8 cellular contexts compared by ENCODE assay signal in the genomic region with DNA sequence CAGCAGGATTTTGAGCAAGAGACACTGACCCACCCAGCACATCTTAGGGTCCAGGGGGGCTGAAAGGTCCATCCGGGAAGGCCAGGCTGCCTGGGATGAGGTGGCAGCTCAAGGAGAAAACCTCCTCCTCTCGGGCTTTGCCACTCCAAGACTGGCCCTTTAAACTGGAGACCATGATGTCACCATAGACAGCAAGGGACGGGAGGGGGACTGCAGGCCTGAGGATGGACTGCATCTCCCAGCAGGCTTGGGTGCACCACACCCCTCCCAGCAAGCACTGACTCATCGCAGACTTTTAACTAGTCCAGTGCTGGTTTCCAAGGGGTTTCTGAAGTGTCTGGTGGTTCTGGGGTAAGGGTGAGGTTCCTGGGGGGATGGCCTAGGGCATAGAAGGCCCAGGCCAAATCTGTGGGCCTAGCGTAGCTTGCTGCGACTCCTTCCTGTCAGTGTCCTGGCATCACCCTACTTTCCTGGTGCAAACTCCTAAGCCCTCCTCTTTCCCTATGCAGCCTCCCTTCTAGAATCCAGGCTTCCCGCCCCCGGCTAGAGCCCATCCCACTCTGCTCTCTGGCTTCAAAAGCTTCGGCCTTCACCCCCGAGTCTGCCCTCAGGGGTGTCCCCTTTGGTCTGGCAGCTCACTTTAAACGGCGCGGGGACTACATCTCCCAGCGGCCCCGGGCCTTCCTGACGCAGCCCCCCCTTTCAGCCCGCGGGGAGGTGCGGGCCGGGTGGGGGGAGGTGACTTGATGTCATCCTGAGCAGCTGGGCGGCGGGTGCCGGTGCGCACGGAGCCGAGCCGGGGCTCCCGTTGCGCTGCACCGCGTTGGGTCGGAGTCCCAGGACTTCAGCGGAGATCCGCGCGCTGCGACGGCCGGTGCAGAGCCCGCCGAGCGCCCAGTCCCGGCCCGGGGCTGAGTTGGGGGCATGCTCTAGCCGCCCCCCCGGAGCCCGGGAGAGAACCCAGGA. TPM values are rescaled to one million over a fixed set of nuclear protein-coding genes. Genes with fewer than 3 reads are reported as not detected.
DNase-seq lines count a peak whose midpoint lies in the region; ATAC-seq and TF ChIP-seq lines count a peak whose summit lies in the region.

A gene (plus strand): TSS at position 746 of the 966 bp plus-strand sequence. CDS start 1,046 bp downstream, outside the sequence.

- 3% methylated on average over 47 of the region's 47 CpGs for WGBS in thymus

- peak within 1 kb of the TSS; percentile 95 for H3K4me3 Mint-ChIP-seq in osteocyte (ENCODE audit: unreplicated experiment)

- H3K9me3 Mint-ChIP-seq in osteocyte (ENCODE audit: unreplicated experiment): no peaks in the 10 kb centered on the region

- ATAC-seq in HG02798 (IDR thresholded peaks at IDR 0.05; ENCODE audit: poor library complexity, unreplicated experiment) (peak; percentile 85), Right ventricle myocardium inferior (peak; percentile 97)

- peaks cover 8% of the 10 kb centered on the region for H3K36me3 Mint-ChIP-seq in osteocyte (ENCODE audit: unreplicated experiment)

- DNase-seq in GM10266 (ENCODE audit: extremely low spot score) (peak; percentile 97), NCI-H1417 treated with DMSO at 0.1 percent for 48 hours (lab: John Stamatoyannopoulos, UW) (peak; percentile 14), SW 1271 (lab: John Stamatoyannopoulos, UW) (peak; percentile 89 to 90), Right ventricle myocardium inferior (ENCODE audit: missing footprints) (peak; percentile 97), osteocyte (ENCODE audit: extremely low spot score, unreplicated experiment) (peak; percentile 94)
- DNase-seq in activated naive CD8-positive, alpha-beta T cell treated with anti-CD3 and anti-CD28 coated beads, Interleukin-2, amount 50 U/mL, for 16 hours (ENCODE audit: low read depth, low spot score): peak; percentile 82

- H3K27ac ChIP-seq in thymus (ENCODE audit: low read depth): peak within 1 kb of the TSS; percentile 48

- peak within 1 kb of the TSS; percentile 88 for H3K4me3 ChIP-seq in thymus (ENCODE audit: low read length)

- no peaks in the 10 kb centered on the region for H3K27me3 Mint-ChIP-seq in osteocyte (ENCODE audit: unreplicated experiment)

- TF ChIP-seq CTCF in GM10266 (IDR thresholded peaks at IDR 0.05; ENCODE audit: control insufficient read depth, insufficient read depth, low read depth, missing control alignments) (no peak), osteocyte (IDR thresholded peaks at IDR 0.05) (no peak)

- H3K9me3 ChIP-seq in thymus (ENCODE audit: control insufficient read depth): no peaks in the 10 kb centered on the region

- peaks cover 11% of the 10 kb centered on the region for H3K36me3 ChIP-seq in thymus (ENCODE audit: control insufficient read depth, insufficient read depth)

- intact Hi-C loops in Right ventricle myocardium inferior (cut with DNase I): loop anchor here (5.0 kb wide), 3 partner anchors 48 to 203 kb away; a partner anchor contains a TSS

- H3K27me3 ChIP-seq in thymus (ENCODE audit: control insufficient read depth, insufficient read depth): no peaks in the 10 kb centered on the region

- peaks cover 8% of the 10 kb centered on the region for H3K4me1 ChIP-seq in thymus (ENCODE audit: control insufficient read depth, insufficient read depth, low read length)

- peak within 1 kb of the TSS; percentile 99 for H3K27ac Mint-ChIP-seq in osteocyte (ENCODE audit: unreplicated experiment)

- H3K4me1 Mint-ChIP-seq in osteocyte (ENCODE audit: unreplicated experiment): peaks cover 25% of the 10 kb centered on the region

RNA-seq across cellular contexts. Expression of the gene that starts here (rescaled TPM):
- total RNA-seq in Right ventricle myocardium inferior (20.6 TPM), osteocyte (21.3 and 26.8 TPM in 2 replicates)
- 18.3 TPM for polyA plus RNA-seq in thymus

Comparison
In these comparisons a context has a peak if more than half of its experiments do, and no peak if none do; other contexts are left out.
1. Peak in every context shown above with its lines: DNase-seq, ATAC-seq, H3K4me3 ChIP-seq and H3K27ac ChIP-seq.
2. DNase-seq: peak in every context shown above with its lines; median percentile 97 in GM10266; 97 in Right ventricle myocardium inferior; 94 in osteocyte; 90 in SW 1271; 82 in activated naive CD8-positive, alpha-beta T cell treated with anti-CD3 and anti-CD28 coated beads, Interleukin-2, amount 50 U/mL, for 16 hours; 14 in NCI-H1417 treated with DMSO at 0.1 percent for 48 hours.